Comparison of ENCODE assay signal across 3 cellular contexts in genomic region chr2:9927020-9927419, GRCh38. TPM values are rescaled to one million over a fixed set of nuclear protein-coding genes. Genes with fewer than 3 reads are reported as not detected.
DNase-seq lines count a peak whose midpoint lies in the region; ATAC-seq, FAIRE-seq and TF ChIP-seq lines count a peak whose summit lies in the region.
"Not testable (repeated sequence)": the region's sequence is repeated elsewhere in the genome, so short reads cannot be mapped to it uniquely, and the experiment has no call there.
"Had no signal": no experiment of that assay in that cellular context is flagged by ENCODE, and none has a peak within 500 bp of the region (broad histone marks: within the 10 kb centered on the region; RNA-seq: fewer than 3 reads in every experiment).

No MANE protein-coding gene starts in this region.

- not testable (repeated sequence) for TF ChIP-seq POLR2A in K562 (conservative IDR thresholded peaks at IDR 0.05)

- not testable (repeated sequence) for TF ChIP-seq EP300 in K562 (IDR thresholded peaks at IDR 0.05; ENCODE audit: low read length)

- in situ Hi-C loops in K562 (cut with MboI): not testable (repeated sequence)

- not testable (repeated sequence) for H4K20me1 ChIP-seq in K562 (replicated peaks; ENCODE audit: control insufficient read depth, insufficient read depth, low read length)

- TF ChIP-seq RAD21 in K562 (CRISPR knock-in tag; conservative IDR thresholded peaks at IDR 0.05 in 1 of 2, IDR thresholded peaks at IDR 0.05 in 1 of 2): not testable (repeated sequence)

- WGBS in K562 (ENCODE audit: insufficient coverage, low coverage, missing lambda C conversion rate): no CpG with 5 or more reads among the region's 2 CpGs

- CTCF ChIA-PET in HEK293 (lab: Yijun Ruan, JAX); K562 (lab: Yijun Ruan, JAX; ENCODE audit: low intra/inter-chr PET ratio): not testable (repeated sequence)

- DNase-seq in K562 (ENCODE audit: extremely low read depth in 1 of 4, low spot score in 3 of 4): not testable (repeated sequence)

- peaks cover 3 to 17% of the 10 kb centered on the region in 2 experiments; a peak in 2 of 3 replicates for H3K36me3 ChIP-seq in HEK293 (ENCODE audit: control insufficient read depth in 2 of 2, insufficient read depth in 1 of 2, low read length in 2 of 2)
- H3K36me3 ChIP-seq in K562 (ENCODE audit: control insufficient read depth, insufficient read depth, low read length): not testable (repeated sequence)

- ATAC-seq in K562: not testable (repeated sequence)

- H3K9me3 ChIP-seq in HEK293 (ENCODE audit: control insufficient read depth, insufficient read depth, low read depth, low read length); K562 (replicated peaks; ENCODE audit: control insufficient read depth, insufficient read depth, low read depth, low read length): not testable (repeated sequence)

- POLR2A ChIA-PET in HEK293 (lab: Yijun Ruan, JAX); K562 (lab: Yijun Ruan, JAX): not testable (repeated sequence)

- TF ChIP-seq CTCF in HEK293 (tag by site-specific recombination; IDR thresholded peaks at IDR 0.05); K562 (IDR thresholded peaks at IDR 0.05 in 2 of 3, conservative IDR thresholded peaks at IDR 0.05 in 1 of 3; ENCODE audit: insufficient read depth in 2 of 3, low read depth in 1 of 3, low read length in 3 of 3): not testable (repeated sequence)

- H3K4me3 ChIP-seq in HEK293 (ENCODE audit: low read depth, low read length); K562: not testable (repeated sequence)

- intact Hi-C loops in K562 (cut with micrococcal nuclease): not testable (repeated sequence)

- H3K9ac ChIP-seq in K562 (ENCODE audit: insufficient read depth in 1 of 2, low read depth in 2 of 2, low read length in 2 of 2): not testable (repeated sequence)

- not testable (repeated sequence) for H3K4me1 ChIP-seq in HEK293 (ENCODE audit: control insufficient read depth, insufficient read depth, low read length); K562 (replicated peaks in 1 of 2; ENCODE audit: control insufficient read depth in 2 of 2, insufficient read depth in 2 of 2, low read length in 2 of 2)

- H2AFZ ChIP-seq in K562 (ENCODE audit: low read depth, low read length): not testable (repeated sequence)

- not testable (repeated sequence) for H3K27ac ChIP-seq in HEK293 (ENCODE audit: extremely low read depth, low read depth, low read length); K562 (ENCODE audit: extremely low read depth, low read depth, low read length)

- FAIRE-seq in K562 (lab: Jason Lieb, UNC): not testable (repeated sequence)

- H3K79me2 ChIP-seq in K562 (ENCODE audit: control insufficient read depth, insufficient read depth, low read length): not testable (repeated sequence)

- BruUV-seq in K562 (replicated peaks; lab: Mats Ljungman, UMichigan): not testable (repeated sequence)

- H3K27me3 ChIP-seq in K562 (ENCODE audit: control insufficient read depth in 2 of 2, insufficient read depth in 2 of 2, low read length in 2 of 2): not testable (repeated sequence)

- not testable (repeated sequence) for H3K4me2 ChIP-seq in K562 (ENCODE audit: insufficient read depth, low read length)

- not testable (repeated sequence) for H3K9me1 ChIP-seq in K562 (ENCODE audit: control insufficient read depth, insufficient read depth, low read length)

TF ChIP-seq in HEK293, 187 proteins besides CTCF, POLR2A, EP300 and RAD21:
- TF ChIP-seq ZNF146 (tag by site-specific recombination; IDR thresholded peaks at IDR 0.05): peak; percentile 65

TF ChIP-seq in K562, 482 proteins besides CTCF, POLR2A, EP300 and RAD21:
- peak; percentile 57 for TF ChIP-seq ZNF146 (CRISPR knock-in tag; IDR thresholded peaks at IDR 0.05; ENCODE audit: unreplicated experiment)
TF ChIP-seq in K562: peak in this region for 1; not testable (repeated sequence) for 481.

RNA-seq across cellular contexts. Expression of gene GRHL1, which starts 24.5 kb away (rescaled TPM):
- total RNA-seq in K562 (2011; cell fraction: chromatin; rRNA removed; ENCODE audit: low replicate concordance): 15.0 and 18.7 TPM in 2 replicates
- 7.2 and 9.7 TPM in 2 replicates for total RNA-seq in K562 (2011; cell fraction: nucleolus; rRNA removed)
- total RNA-seq in K562 (2011; cell fraction: nucleoplasm; rRNA removed): 10.6 and 15.3 TPM in 2 replicates
- total RNA-seq in K562 (2014; rRNA removed): 4.2 and 4.5 TPM in 2 replicates
- total RNA-seq in K562 (2014; rRNA removed; fragmentation: Illumina TruSeq; extraction: Trizol): 5.1 and 5.4 TPM in 2 replicates
- total RNA-seq in K562 (2015; rRNA removed; fragmentation: Illumina TruSeq; extraction: Trizol): 3.2 and 3.4 TPM in 2 replicates
- total RNA-seq in K562 (2021): 4.6 and 5.5 TPM in 2 replicates
- 6.1 and 6.5 TPM in 2 replicates for polyA plus RNA-seq in K562 (2011; rRNA removed)
- 1.2 and 3.5 TPM in 2 replicates for polyA plus RNA-seq in K562 (2011; cell fraction: cytosol; rRNA removed)
- polyA plus RNA-seq in K562 (2011; cell fraction: nucleus; rRNA removed): 18.4 and 19.2 TPM in 2 replicates
- 2.1 and 7.1 TPM in 2 replicates for polyA plus RNA-seq in K562 (2012)
- 4.4 and 5.0 TPM in 2 replicates for polyA plus RNA-seq in K562 (2014; fragmentation: Illumina TruSeq; extraction: Trizol)
- 1 to 10 TPM; 1.7 to 1.9 TPM for polyA plus RNA-seq in K562 (2014; fragmentation: Nextera tagmentation; extraction: Ambion mirVana)
- polyA plus RNA-seq in K562 (2014; rRNA removed): 4.7 and 5.8 TPM in 2 replicates
- 9.8 and 10.6 TPM in 2 replicates for polyA minus RNA-seq in K562 (2011; rRNA and poly(A)+ RNA removed)
- polyA minus RNA-seq in K562 (2011; cell fraction: cytosol; rRNA and poly(A)+ RNA removed): 2.2 and 2.6 TPM in 2 replicates
- 9.3 and 13.6 TPM in 2 replicates for polyA minus RNA-seq in K562 (2011; cell fraction: nucleus; rRNA and poly(A)+ RNA removed)
- polyA plus RNA-seq: CD14-positive monocyte had no signal
